ENCODE assay signal across 8 cellular contexts in the genomic region with DNA sequence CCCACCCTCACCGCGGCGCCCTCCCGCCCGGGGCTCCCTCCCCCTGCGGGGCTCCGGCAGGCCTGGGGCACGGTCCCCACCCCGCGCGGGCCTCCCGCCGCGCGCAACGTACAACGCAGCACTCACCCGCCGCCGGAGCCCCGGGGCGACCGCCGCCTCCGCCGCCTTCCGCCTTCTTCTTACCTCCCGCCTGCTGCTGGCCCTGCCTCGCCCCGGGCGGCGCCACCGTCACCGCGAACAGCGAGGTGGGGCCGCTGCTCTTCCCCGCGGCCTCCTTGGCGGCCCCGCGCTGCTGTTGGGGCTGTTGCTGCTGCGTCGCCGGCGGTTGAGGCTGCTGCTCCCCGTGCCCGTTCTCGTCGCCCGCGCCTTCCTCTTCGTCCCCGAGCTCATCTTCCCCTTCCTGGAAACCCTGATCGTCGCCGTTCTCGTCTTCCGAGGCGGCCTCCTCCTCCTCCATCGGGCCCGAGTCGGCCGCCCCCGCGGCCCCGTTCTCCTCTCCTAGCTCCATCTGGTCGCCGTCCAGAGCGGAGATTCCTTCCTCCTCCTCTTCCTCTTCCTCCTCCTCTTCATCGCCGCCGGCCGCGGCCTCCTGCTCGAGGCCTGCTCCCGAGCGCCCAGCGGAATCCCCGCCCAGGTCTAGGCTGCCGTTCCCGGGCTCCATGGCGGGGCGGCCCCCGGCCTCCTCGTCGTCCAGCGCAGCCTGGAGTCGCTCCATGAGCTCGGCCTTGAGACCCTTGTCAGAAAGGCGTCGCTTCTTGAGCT. TPM values are rescaled to one million over a fixed set of nuclear protein-coding genes. Genes with fewer than 3 reads are reported as not detected.
DNase-seq lines count a peak whose midpoint lies in the region; ATAC-seq and TF ChIP-seq lines count a peak whose summit lies in the region.

No MANE protein-coding gene starts in this region.

- peak overlapping the region; percentile 93 to 95 for H3K27ac Mint-ChIP-seq in T-cell
- H3K27ac Mint-ChIP-seq in naive thymus-derived CD8-positive, alpha-beta T cell: peak overlapping the region; percentile 97 to 100 (median 98)

- no peaks in the 10 kb centered on the region for H3K9me3 Mint-ChIP-seq in T-cell
- H3K9me3 Mint-ChIP-seq in naive thymus-derived CD8-positive, alpha-beta T cell: peaks cover 0 to 3% (median 0%) of the 10 kb centered on the region in 9 donors

- no peaks in the 10 kb centered on the region for H3K27me3 Mint-ChIP-seq in T-cell
- peaks cover 0 to 2% (median 0%) of the 10 kb centered on the region in 5 donors for H3K27me3 Mint-ChIP-seq in naive thymus-derived CD8-positive, alpha-beta T cell

- TF ChIP-seq CTCF in suprapubic skin (IDR thresholded peaks at IDR 0.05): no peak

- DNase-seq in T-cell (peak in 2 of 34 experiments; percentile 34 to 40), suprapubic skin (ENCODE audit: low spot score in 2 of 2) (peak; percentile 80 to 82), GDM1 (lab: John Stamatoyannopoulos, UW) (no peak)
- DNase-seq in effector CD8-positive, alpha-beta T cell (lab: John Stamatoyannopoulos, UW): peak; percentile 26
- DNase-seq in naive thymus-derived CD8-positive, alpha-beta T cell: peak in 3 of 10 donors; percentile 8 to 71 (median 30)

- no peaks in the 10 kb centered on the region for H3K9me3 ChIP-seq in suprapubic skin

- H3K4me3 Mint-ChIP-seq in T-cell: peak overlapping the region; percentile 91 to 92 (median 91)
- peak overlapping the region; percentile 87 to 97 (median 94) for H3K4me3 Mint-ChIP-seq in naive thymus-derived CD8-positive, alpha-beta T cell

- TF ChIP-seq POLR2A in suprapubic skin (IDR thresholded peaks at IDR 0.05): no peak

- POLR2A ChIA-PET in T-cell (lab: Charles Lee): interaction anchor here (0.5 to 6.3 kb wide), 10 partner anchors 8 to 293 kb away, joined by 3 to 109 read pairs (median 9); partner anchors contain the start of gene COX20 (in 2 of the 2)
- POLR2A ChIA-PET in naive thymus-derived CD8-positive, alpha-beta T cell (lab: Charles Lee): interaction anchor here (0.6 to 25.8 kb wide), 18 partner anchors 15 to 816 kb away, joined by 3 to 1109 read pairs (median 5); partner anchors contain the start of genes ADSS2, CATSPERE, COX20 and DESI2

- H3K27ac ChIP-seq in suprapubic skin: peak overlapping the region; percentile 100

- H3K36me3 ChIP-seq in suprapubic skin: peaks cover 13% of the 10 kb centered on the region

- 1% methylated on average over 58 of the region's 92 CpGs for WGBS in suprapubic skin

- TF ChIP-seq EP300 in suprapubic skin (IDR thresholded peaks at IDR 0.05): no peak

- ATAC-seq in GM18517 (IDR thresholded peaks at IDR 0.05; ENCODE audit: unreplicated experiment) (peak; percentile 1), HG02870 (IDR thresholded peaks at IDR 0.05; ENCODE audit: unreplicated experiment) (peak; percentile 1), T-cell (replicated peaks in 1 of 4) (peak in 3 of 4 experiments; percentile 0 to 2 (median 2)), GM21367 (IDR thresholded peaks at IDR 0.05; ENCODE audit: unreplicated experiment) (no peak)
- ATAC-seq in naive thymus-derived CD8-positive, alpha-beta T cell: peak in 1 of 2 donors; percentile 45

- peaks cover 51 to 58% (median 55%) of the 10 kb centered on the region in 3 donors for H3K4me1 Mint-ChIP-seq in T-cell
- H3K4me1 Mint-ChIP-seq in naive thymus-derived CD8-positive, alpha-beta T cell: peaks cover 21 to 64% (median 45%) of the 10 kb centered on the region in 4 donors

- peak overlapping the region; percentile 98 for H3K4me3 ChIP-seq in suprapubic skin

- peaks cover 48% of the 10 kb centered on the region for H3K4me1 ChIP-seq in suprapubic skin

- CTCF ChIA-PET in T-cell (lab: Charles Lee): interaction anchor here (0.7 to 3.6 kb wide), 9 partner anchors 11 to 1606 kb away, joined by 3 to 19 read pairs (median 3); partner anchors contain the start of gene COX20 (in 1 of the 2)

- peaks cover 31% of the 10 kb centered on the region for H3K36me3 Mint-ChIP-seq in T-cell
- peaks cover 10 to 38% (median 23%) of the 10 kb centered on the region in 3 donors for H3K36me3 Mint-ChIP-seq in naive thymus-derived CD8-positive, alpha-beta T cell

- no peaks in the 10 kb centered on the region for H3K27me3 ChIP-seq in suprapubic skin

RNA-seq across cellular contexts. Expression of gene HNRNPU, which starts 0.7 kb away (rescaled TPM):
- total RNA-seq in T-cell (100 to 1,000 TPM; 302 to 498 (median 321) TPM), suprapubic skin (100 to 1,000 TPM; 275 to 441 (median 310) TPM)
- total RNA-seq in naive thymus-derived CD8-positive, alpha-beta T cell: 100 to 1,000 TPM; 395 to 403 TPM
- polyA plus RNA-seq in naive thymus-derived CD8-positive, alpha-beta T cell: 100 to 1,000 TPM; 179 to 392 (median 281) TPM

RNA-seq across cellular contexts. Expression of gene COX20, which starts 28.2 kb away (rescaled TPM):
- total RNA-seq in T-cell (10 to 100 TPM; 17.0 to 32.0 (median 27.5) TPM), suprapubic skin (10 to 100 TPM; 19.4 to 30.3 (median 25.3) TPM)
- total RNA-seq in naive thymus-derived CD8-positive, alpha-beta T cell: 10 to 100 TPM; 35.8 to 36.8 TPM
- polyA plus RNA-seq in naive thymus-derived CD8-positive, alpha-beta T cell: 10 to 100 TPM; 31.4 to 52.6 (median 49.3) TPM
